9 cellular contexts compared by ENCODE assay signal in the genomic region with DNA sequence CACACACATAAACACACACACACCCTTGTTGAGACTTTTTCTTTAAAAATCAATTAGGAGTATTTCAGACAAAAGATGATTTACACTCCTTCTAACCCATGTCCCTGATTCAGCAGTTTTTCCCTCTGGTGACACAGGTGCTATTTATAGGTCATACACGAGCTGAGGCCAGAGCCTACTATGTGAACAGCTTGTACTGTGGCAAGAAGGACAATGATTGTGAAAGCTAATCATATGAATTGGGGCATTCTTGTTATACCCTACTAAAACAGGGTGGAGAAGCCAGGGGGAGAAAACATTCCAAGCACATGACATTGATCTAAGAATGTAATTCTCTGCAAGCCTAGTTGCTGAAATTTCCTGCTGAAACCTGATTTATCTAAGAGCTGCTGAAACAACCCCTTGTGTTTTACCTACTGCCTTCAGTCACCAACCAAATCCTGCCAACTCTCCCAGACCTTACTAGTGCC.
DNase-seq lines count a peak whose midpoint lies in the region; ATAC-seq and TF ChIP-seq lines count a peak whose summit lies in the region.
"Had no signal": no experiment of that assay in that cellular context is flagged by ENCODE, and none has a peak within 500 bp of the region (broad histone marks: within the 10 kb centered on the region; RNA-seq: fewer than 3 reads in every experiment).

No MANE protein-coding gene starts in this region.

- H3K36me3 Mint-ChIP-seq in nephron progenitor cell (ENCODE audit: low read depth), result no peaks in the 10 kb centered on the region

- peak overlapping the region in 1 of 2 donors; percentile 12 for H3K27ac ChIP-seq in testis

- H3F3A ChIP-seq in Loucy (ENCODE audit: low read depth), result no peaks in the 10 kb centered on the region

- H3K4me3 Mint-ChIP-seq in nephron progenitor cell, result no peak overlapping the region

- H3K4me1 ChIP-seq in Loucy (ENCODE audit: insufficient read depth, low read length, poor library complexity, severe bottlenecking) (no peaks in the 10 kb centered on the region), testis (peaks cover 4% of the 10 kb centered on the region)

- H3K36me3 ChIP-seq in Loucy (ENCODE audit: insufficient read depth, low read length) (no peaks in the 10 kb centered on the region), testis (ENCODE audit: low read depth, missing control alignments) (no peaks in the 10 kb centered on the region)

- H3K4me2 ChIP-seq in Loucy (ENCODE audit: low read depth, low read length, poor library complexity, severe bottlenecking), result no peak overlapping the region

- H3K9ac ChIP-seq in Loucy (ENCODE audit: low read depth, low read length, poor library complexity, severe bottlenecking), result no peak overlapping the region

- no peaks in the 10 kb centered on the region for H3K9me3 Mint-ChIP-seq in nephron progenitor cell
- H3K9me3 Mint-ChIP-seq: activated naive CD4-positive, alpha-beta T cell treated with anti-CD3 and anti-CD28 coated beads, Interleukin-2, amount 50 U/mL, for 72 hours had no signal

- peak; percentile 8 for DNase-seq in cerebellum (ENCODE audit: low spot score)
- DNase-seq in left colon, result peak in 1 of 2 donors; percentile 34
- peak; percentile 36 for DNase-seq in testis
- DNase-seq in NCI-H2171 (lab: John Stamatoyannopoulos, UW), result no peak
- DNase-seq in nephron progenitor cell, result no peak

- H3K27me3 ChIP-seq in Loucy (ENCODE audit: insufficient read depth, low read length, poor library complexity, severe bottlenecking) (no peaks in the 10 kb centered on the region), testis (no peaks in the 10 kb centered on the region)

- peak; percentile 63 for ATAC-seq in left colon
- ATAC-seq in GM21717 (IDR thresholded peaks at IDR 0.05; ENCODE audit: unreplicated experiment), result no peak
- no peak for ATAC-seq in activated CD4-positive, CD25-positive, alpha-beta regulatory T cell treated with anti-CD3 and anti-CD28 coated beads, Interleukin-2, amount 50 U/mL, for 24 hours
- ATAC-seq: activated naive CD4-positive, alpha-beta T cell treated with anti-CD3 and anti-CD28 coated beads, Interleukin-2, amount 50 U/mL, for 72 hours had no signal

- no peak for TF ChIP-seq CTCF in Loucy (conservative IDR thresholded peaks at IDR 0.05; ENCODE audit: low read length)
- no peak for TF ChIP-seq CTCF in testis (IDR thresholded peaks at IDR 0.05)
- no peak for TF ChIP-seq CTCF in nephron progenitor cell (IDR thresholded peaks at IDR 0.05)

- H4K20me1 ChIP-seq in Loucy (ENCODE audit: insufficient read depth, low read length, poor library complexity, severe bottlenecking), result no peaks in the 10 kb centered on the region

- no peaks in the 10 kb centered on the region for H3K9me2 ChIP-seq in Loucy (replicated peaks; ENCODE audit: low read depth, low read length)

- no peak for TF ChIP-seq POLR2A in testis (IDR thresholded peaks at IDR 0.05)

- H3K79me2 ChIP-seq in Loucy (ENCODE audit: insufficient read depth, low read length), result no peaks in the 10 kb centered on the region

- no peaks in the 10 kb centered on the region for H3K9me3 ChIP-seq in Loucy (ENCODE audit: insufficient read depth, low read depth, low read length)
- H3K9me3 ChIP-seq in testis, result no peaks in the 10 kb centered on the region

- H3K4me3 ChIP-seq in Loucy (ENCODE audit: low read length, poor library complexity, severe bottlenecking), result no peak overlapping the region
- no peak overlapping the region for H3K4me3 ChIP-seq in testis

- H3K27me3 Mint-ChIP-seq in nephron progenitor cell (ENCODE audit: low read depth, poor library complexity), result no peaks in the 10 kb centered on the region

- H3K4me1 Mint-ChIP-seq in nephron progenitor cell, result peaks cover 7% of the 10 kb centered on the region

- H3K27ac Mint-ChIP-seq in nephron progenitor cell, result no peak overlapping the region
- H3K27ac Mint-ChIP-seq: activated naive CD4-positive, alpha-beta T cell treated with anti-CD3 and anti-CD28 coated beads, Interleukin-2, amount 50 U/mL, for 72 hours had no signal

- intact Hi-C loops in left colon (cut with DNase I, micrococcal nuclease), result no loop called here
- intact Hi-C loops in testis (cut with DNase I; ENCODE audit: low total_unique reads), result no loop called here

- WGBS in testis, 2 donors, result 21 to 22% methylated on average over 1 of the region's 1 CpG

- H2AFZ ChIP-seq in Loucy (ENCODE audit: low read length), result peak overlapping the region; percentile 63

Comparison
In these comparisons a context has a peak if more than half of its experiments do, and no peak if none do; other contexts are left out.
1. DNase-seq: peak in cerebellum (single experiment) and testis (single experiment); none in NCI-H2171 (single experiment) and nephron progenitor cell (single experiment).